ENCODE assay signal across 8 cellular contexts in the genomic region with DNA sequence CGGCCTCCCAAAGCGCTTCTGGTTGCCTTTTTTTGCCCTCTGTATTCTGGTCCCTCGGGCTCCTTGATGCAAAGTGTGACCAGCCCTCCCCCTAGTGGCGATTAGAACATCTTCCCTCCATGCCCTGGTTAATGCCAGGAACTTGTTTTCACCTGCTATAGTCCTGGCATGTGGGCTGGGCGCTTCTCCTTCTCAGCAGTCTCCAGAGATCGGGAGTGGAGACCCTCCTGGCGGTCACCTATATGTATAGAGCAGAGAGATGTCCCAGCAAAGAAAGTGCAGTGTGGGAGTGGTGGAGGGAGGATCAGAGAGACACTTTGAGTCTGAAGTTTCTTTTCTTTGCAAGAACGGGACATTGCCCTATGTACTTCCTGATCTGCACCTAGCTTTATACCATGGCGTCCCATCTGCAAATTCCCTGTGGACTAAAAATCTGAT.
A peak's percentile ranks its signal among the peaks of the same experiment; 100 is the strongest.
DNase-seq lines count a peak whose midpoint lies in the region; ATAC-seq and TF ChIP-seq lines count a peak whose summit lies in the region.

No MANE protein-coding gene starts in this region.

- peak; percentile 93 for ATAC-seq in GM19438 (IDR thresholded peaks at IDR 0.05; ENCODE audit: low read depth, unreplicated experiment)
- peak; percentile 98 for ATAC-seq in HG03432 (IDR thresholded peaks at IDR 0.05; ENCODE audit: unreplicated experiment)
- ATAC-seq in activated CD8-positive, alpha-beta T cell treated with anti-CD3 and anti-CD28 coated beads, Interleukin-2, amount 10 ng/mL, durations not matched to agents 7 days and 5 days: peak; percentile 85
- ATAC-seq in esophagus mucosa: peak; percentile 80

- intact Hi-C loops in Calu3 (cut with micrococcal nuclease; ENCODE audit: unreplicated experiment): loop anchor here (1.0 to 5.0 kb wide), 4 partner anchors 166 to 544 kb away; no protein-coding TSS in a partner anchor
- intact Hi-C loops in tibial artery (cut with DNase I; ENCODE audit: low total_unique reads): no loop called here

- no peak overlapping the region for H3K27ac ChIP-seq in tibial artery

- peaks cover 3% of the 10 kb centered on the region for H3K9me3 Mint-ChIP-seq in Calu3 (ENCODE audit: low read depth, unreplicated experiment)
- no peaks in the 10 kb centered on the region for H3K9me3 Mint-ChIP-seq in activated CD8-positive, alpha-beta T cell treated with anti-CD3 and anti-CD28 coated beads, Interleukin-2, amount 10 ng/mL, durations not matched to agents 7 days and 5 days (ENCODE audit: insufficient read depth)
- peaks cover 14% of the 10 kb centered on the region for H3K9me3 Mint-ChIP-seq in nephron

- H3K27ac Mint-ChIP-seq in Calu3 (ENCODE audit: unreplicated experiment) (peak overlapping the region; percentile 5), nephron (no peak overlapping the region)
- no peak overlapping the region for H3K27ac Mint-ChIP-seq in activated CD8-positive, alpha-beta T cell treated with anti-CD3 and anti-CD28 coated beads, Interleukin-2, amount 10 ng/mL, durations not matched to agents 7 days and 5 days

- H3K4me3 Mint-ChIP-seq in Calu3 (ENCODE audit: low read depth, unreplicated experiment) (peak overlapping the region; percentile 54), nephron (peak overlapping the region in 2 of 3 experiments; percentile 25 to 45)
- H3K4me3 Mint-ChIP-seq in activated CD8-positive, alpha-beta T cell treated with anti-CD3 and anti-CD28 coated beads, Interleukin-2, amount 10 ng/mL, durations not matched to agents 7 days and 5 days: no peak overlapping the region

- CTCF ChIA-PET in Calu3 (lab: Charles Lee): interaction anchor here (1.5 kb wide), 1 partner anchor 410 kb away, joined by 3 read pairs; no protein-coding TSS in a partner anchor
- CTCF ChIA-PET in activated CD8-positive, alpha-beta T cell treated with anti-CD3 and anti-CD28 coated beads, Interleukin-2, amount 10 ng/mL, durations not matched to agents 7 days and 5 days (lab: Charles Lee): interaction anchor here (0.6 to 2.5 kb wide), 4 partner anchors 69 to 388 kb away, joined by 3 to 22 read pairs (median 4); no protein-coding TSS in a partner anchor

- peak; percentile 64 for TF ChIP-seq CTCF in Calu3 (IDR thresholded peaks at IDR 0.05; ENCODE audit: unreplicated experiment)
- TF ChIP-seq CTCF in nephron (IDR thresholded peaks at IDR 0.05; ENCODE audit: unreplicated experiment in 3 of 3): peak; percentile 66 to 76 (median 74)
- peak; percentile 40 for TF ChIP-seq CTCF in tibial artery (IDR thresholded peaks at IDR 0.05)

- no peaks in the 10 kb centered on the region for H3K36me3 Mint-ChIP-seq in Calu3 (ENCODE audit: insufficient read depth, unreplicated experiment)
- H3K36me3 Mint-ChIP-seq in activated CD8-positive, alpha-beta T cell treated with anti-CD3 and anti-CD28 coated beads, Interleukin-2, amount 10 ng/mL, durations not matched to agents 7 days and 5 days (ENCODE audit: low read depth): no peaks in the 10 kb centered on the region
- H3K36me3 Mint-ChIP-seq in nephron (ENCODE audit: low read depth): no peaks in the 10 kb centered on the region

- H3K4me1 Mint-ChIP-seq in Calu3 (ENCODE audit: low read depth, unreplicated experiment): no peaks in the 10 kb centered on the region
- H3K4me1 Mint-ChIP-seq in activated CD8-positive, alpha-beta T cell treated with anti-CD3 and anti-CD28 coated beads, Interleukin-2, amount 10 ng/mL, durations not matched to agents 7 days and 5 days (ENCODE audit: low read depth): peaks cover 4% of the 10 kb centered on the region
- H3K4me1 Mint-ChIP-seq in nephron: peaks cover 17% of the 10 kb centered on the region

- H3K9me3 ChIP-seq in tibial artery: no peaks in the 10 kb centered on the region

- H3K4me1 ChIP-seq in tibial artery: no peaks in the 10 kb centered on the region

- H3K27me3 Mint-ChIP-seq in Calu3 (ENCODE audit: unreplicated experiment): peaks cover 28% of the 10 kb centered on the region
- H3K27me3 Mint-ChIP-seq in activated CD8-positive, alpha-beta T cell treated with anti-CD3 and anti-CD28 coated beads, Interleukin-2, amount 10 ng/mL, durations not matched to agents 7 days and 5 days (ENCODE audit: low read depth): peaks cover 13% of the 10 kb centered on the region
- H3K27me3 Mint-ChIP-seq in nephron (ENCODE audit: low read depth): peaks cover 36% of the 10 kb centered on the region

- BruUV-seq in Calu3 (replicated peaks; lab: Mats Ljungman, UMichigan): no TSS peak

- H3K36me3 ChIP-seq in tibial artery: no peaks in the 10 kb centered on the region

- DNase-seq in Calu3 (peak; percentile 74), NCI-H526 treated with DMSO at 0.1 percent for 48 hours (lab: John Stamatoyannopoulos, UW) (peak; percentile 69), tibial artery (peak in 1 of 2 donors; percentile 23)
- DNase-seq in activated CD8-positive, alpha-beta T cell treated with anti-CD3 and anti-CD28 coated beads, Interleukin-2, amount 10 ng/mL, durations not matched to agents 7 days and 5 days: peak; percentile 68

- POLR2A ChIA-PET in activated CD8-positive, alpha-beta T cell treated with anti-CD3 and anti-CD28 coated beads, Interleukin-2, amount 10 ng/mL, durations not matched to agents 7 days and 5 days (lab: Charles Lee): no interaction called here

- no peaks in the 10 kb centered on the region for H3K27me3 ChIP-seq in tibial artery

- no peak overlapping the region for H3K4me3 ChIP-seq in tibial artery
